ENCODE assay signal across 1 cellular context in the genomic region with DNA sequence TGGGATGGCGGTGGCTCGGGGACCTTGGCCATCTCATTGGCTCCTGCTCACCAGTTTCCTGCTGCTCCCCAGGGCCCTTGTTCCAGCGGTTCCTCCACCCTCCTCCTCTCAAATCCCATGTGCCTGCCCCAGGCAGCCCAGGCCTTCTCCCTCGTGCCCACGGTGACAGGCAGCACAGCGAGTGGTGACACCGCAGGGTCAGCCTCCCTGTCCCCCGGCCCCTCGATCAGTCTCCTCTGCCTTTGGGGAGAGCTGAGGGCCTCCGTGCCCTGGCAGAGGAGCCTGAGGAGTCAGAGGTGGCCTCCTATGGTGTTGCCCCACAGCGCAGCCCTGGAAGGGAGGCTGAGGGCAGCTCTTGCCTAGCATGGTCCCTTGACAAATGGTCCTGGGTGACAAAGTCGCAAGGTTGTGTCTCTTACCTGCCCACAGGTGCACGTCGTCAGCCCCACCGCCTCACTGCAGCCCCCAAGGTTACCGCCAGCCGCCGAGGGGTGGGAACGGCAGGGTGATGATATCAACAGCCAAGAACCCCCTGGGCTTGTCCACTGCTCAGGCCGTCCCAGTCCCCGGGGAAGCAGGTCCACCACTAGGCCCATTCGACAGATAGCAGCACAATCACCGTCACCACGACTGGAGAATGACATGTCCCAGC.
TF ChIP-seq lines count a peak whose summit lies in the region.

No MANE protein-coding gene starts in this region.

TF ChIP-seq in H1, 55 proteins besides CTCF, POLR2A, EP300 and RAD21:
- no peak for TF ChIP-seq SP4 (IDR thresholded peaks at IDR 0.05; ENCODE audit: low read length)
- no peak for TF ChIP-seq FOSL1 (IDR thresholded peaks at IDR 0.05; ENCODE audit: insufficient read depth, low read depth, low read length)
- no peak for TF ChIP-seq JUND (IDR thresholded peaks at IDR 0.05; ENCODE audit: low read length)
- TF ChIP-seq RNF2 (IDR thresholded peaks at IDR 0.05; ENCODE audit: borderline replicate concordance, low read depth, low read length, missing control alignments, poor library complexity, severe bottlenecking) = no peak
- TF ChIP-seq RBBP5 (IDR thresholded peaks at IDR 0.05; ENCODE audit: borderline replicate concordance, low read depth, low read length) = no peak
- TF ChIP-seq CEBPB (IDR thresholded peaks at IDR 0.05; ENCODE audit: low read depth, low read length) = no peak
- TF ChIP-seq TAF1 (IDR thresholded peaks at IDR 0.05; ENCODE audit: low read depth, low read length) = no peak
- TF ChIP-seq, protein P1, sequence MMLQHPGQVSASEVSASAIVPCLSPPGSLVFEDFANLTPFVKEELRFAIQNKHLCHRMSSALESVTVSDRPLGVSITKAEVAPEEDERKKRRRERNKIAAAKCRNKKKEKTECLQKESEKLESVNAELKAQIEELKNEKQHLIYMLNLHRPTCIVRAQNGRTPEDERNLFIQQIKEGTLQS (IDR thresholded peaks at IDR 0.05; ENCODE audit: insufficient read depth, low read depth, low read length) = no peak
- no peak for TF ChIP-seq CHD1 (IDR thresholded peaks at IDR 0.05; ENCODE audit: low read depth, low read length)
- TF ChIP-seq SP1 (IDR thresholded peaks at IDR 0.05; ENCODE audit: low read depth, low read length) = no peak
- no peak for TF ChIP-seq NANOG (IDR thresholded peaks at IDR 0.05; ENCODE audit: insufficient read depth, low read depth, low read length, poor library complexity, severe bottlenecking)
- no peak for TF ChIP-seq SAP30 (IDR thresholded peaks at IDR 0.05; ENCODE audit: insufficient read depth, insufficient replicate concordance, low read length)
- TF ChIP-seq YY1 (IDR thresholded peaks at IDR 0.05; ENCODE audit: low read depth, low read length) = no peak
- TF ChIP-seq CTBP2 (IDR thresholded peaks at IDR 0.05; ENCODE audit: borderline replicate concordance, insufficient read depth, insufficient read length, low read length) = no peak
- TF ChIP-seq TCF12 (IDR thresholded peaks at IDR 0.05; ENCODE audit: low read depth, low read length) = no peak
- TF ChIP-seq CREB1 (IDR thresholded peaks at IDR 0.05) = no peak
- no peak for TF ChIP-seq SIRT6 (IDR thresholded peaks at IDR 0.05; ENCODE audit: low read length)
- no peak for TF ChIP-seq POU5F1 (IDR thresholded peaks at IDR 0.05; ENCODE audit: low read depth, low read length)
- TF ChIP-seq, protein P2, sequence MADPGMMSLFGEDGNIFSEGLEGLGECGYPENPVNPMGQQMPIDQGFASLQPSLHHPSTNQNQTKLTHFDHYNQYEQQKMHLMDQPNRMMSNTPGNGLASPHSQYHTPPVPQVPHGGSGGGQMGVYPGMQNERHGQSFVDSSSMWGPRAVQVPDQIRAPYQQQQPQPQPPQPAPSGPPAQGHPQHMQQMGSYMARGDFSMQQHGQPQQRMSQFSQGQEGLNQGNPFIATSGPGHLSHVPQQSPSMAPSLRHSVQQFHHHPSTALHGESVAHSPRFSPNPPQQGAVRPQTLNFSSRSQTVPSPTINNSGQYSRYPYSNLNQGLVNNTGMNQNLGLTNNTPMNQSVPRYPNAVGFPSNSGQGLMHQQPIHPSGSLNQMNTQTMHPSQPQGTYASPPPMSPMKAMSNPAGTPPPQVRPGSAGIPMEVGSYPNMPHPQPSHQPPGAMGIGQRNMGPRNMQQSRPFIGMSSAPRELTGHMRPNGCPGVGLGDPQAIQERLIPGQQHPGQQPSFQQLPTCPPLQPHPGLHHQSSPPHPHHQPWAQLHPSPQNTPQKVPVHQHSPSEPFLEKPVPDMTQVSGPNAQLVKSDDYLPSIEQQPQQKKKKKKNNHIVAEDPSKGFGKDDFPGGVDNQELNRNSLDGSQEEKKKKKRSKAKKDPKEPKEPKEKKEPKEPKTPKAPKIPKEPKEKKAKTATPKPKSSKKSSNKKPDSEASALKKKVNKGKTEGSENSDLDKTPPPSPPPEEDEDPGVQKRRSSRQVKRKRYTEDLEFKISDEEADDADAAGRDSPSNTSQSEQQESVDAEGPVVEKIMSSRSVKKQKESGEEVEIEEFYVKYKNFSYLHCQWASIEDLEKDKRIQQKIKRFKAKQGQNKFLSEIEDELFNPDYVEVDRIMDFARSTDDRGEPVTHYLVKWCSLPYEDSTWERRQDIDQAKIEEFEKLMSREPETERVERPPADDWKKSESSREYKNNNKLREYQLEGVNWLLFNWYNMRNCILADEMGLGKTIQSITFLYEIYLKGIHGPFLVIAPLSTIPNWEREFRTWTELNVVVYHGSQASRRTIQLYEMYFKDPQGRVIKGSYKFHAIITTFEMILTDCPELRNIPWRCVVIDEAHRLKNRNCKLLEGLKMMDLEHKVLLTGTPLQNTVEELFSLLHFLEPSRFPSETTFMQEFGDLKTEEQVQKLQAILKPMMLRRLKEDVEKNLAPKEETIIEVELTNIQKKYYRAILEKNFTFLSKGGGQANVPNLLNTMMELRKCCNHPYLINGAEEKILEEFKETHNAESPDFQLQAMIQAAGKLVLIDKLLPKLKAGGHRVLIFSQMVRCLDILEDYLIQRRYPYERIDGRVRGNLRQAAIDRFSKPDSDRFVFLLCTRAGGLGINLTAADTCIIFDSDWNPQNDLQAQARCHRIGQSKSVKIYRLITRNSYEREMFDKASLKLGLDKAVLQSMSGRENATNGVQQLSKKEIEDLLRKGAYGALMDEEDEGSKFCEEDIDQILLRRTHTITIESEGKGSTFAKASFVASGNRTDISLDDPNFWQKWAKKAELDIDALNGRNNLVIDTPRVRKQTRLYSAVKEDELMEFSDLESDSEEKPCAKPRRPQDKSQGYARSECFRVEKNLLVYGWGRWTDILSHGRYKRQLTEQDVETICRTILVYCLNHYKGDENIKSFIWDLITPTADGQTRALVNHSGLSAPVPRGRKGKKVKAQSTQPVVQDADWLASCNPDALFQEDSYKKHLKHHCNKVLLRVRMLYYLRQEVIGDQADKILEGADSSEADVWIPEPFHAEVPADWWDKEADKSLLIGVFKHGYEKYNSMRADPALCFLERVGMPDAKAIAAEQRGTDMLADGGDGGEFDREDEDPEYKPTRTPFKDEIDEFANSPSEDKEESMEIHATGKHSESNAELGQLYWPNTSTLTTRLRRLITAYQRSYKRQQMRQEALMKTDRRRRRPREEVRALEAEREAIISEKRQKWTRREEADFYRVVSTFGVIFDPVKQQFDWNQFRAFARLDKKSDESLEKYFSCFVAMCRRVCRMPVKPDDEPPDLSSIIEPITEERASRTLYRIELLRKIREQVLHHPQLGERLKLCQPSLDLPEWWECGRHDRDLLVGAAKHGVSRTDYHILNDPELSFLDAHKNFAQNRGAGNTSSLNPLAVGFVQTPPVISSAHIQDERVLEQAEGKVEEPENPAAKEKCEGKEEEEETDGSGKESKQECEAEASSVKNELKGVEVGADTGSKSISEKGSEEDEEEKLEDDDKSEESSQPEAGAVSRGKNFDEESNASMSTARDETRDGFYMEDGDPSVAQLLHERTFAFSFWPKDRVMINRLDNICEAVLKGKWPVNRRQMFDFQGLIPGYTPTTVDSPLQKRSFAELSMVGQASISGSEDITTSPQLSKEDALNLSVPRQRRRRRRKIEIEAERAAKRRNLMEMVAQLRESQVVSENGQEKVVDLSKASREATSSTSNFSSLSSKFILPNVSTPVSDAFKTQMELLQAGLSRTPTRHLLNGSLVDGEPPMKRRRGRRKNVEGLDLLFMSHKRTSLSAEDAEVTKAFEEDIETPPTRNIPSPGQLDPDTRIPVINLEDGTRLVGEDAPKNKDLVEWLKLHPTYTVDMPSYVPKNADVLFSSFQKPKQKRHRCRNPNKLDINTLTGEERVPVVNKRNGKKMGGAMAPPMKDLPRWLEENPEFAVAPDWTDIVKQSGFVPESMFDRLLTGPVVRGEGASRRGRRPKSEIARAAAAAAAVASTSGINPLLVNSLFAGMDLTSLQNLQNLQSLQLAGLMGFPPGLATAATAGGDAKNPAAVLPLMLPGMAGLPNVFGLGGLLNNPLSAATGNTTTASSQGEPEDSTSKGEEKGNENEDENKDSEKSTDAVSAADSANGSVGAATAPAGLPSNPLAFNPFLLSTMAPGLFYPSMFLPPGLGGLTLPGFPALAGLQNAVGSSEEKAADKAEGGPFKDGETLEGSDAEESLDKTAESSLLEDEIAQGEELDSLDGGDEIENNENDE (IDR thresholded peaks at IDR 0.05; ENCODE audit: insufficient replicate concordance, low read length) = no peak
TF ChIP-seq in H1: peak in this region for 0.
